Comparison of ENCODE assay signal across 1 cellular context in genomic region chr15:68789921-68790575, GRCh38.
A peak's percentile ranks its signal among the peaks of the same experiment; 100 is the strongest.
TF ChIP-seq lines count a peak whose summit lies in the region.

No MANE protein-coding gene starts in this region.

TF ChIP-seq in H1, 55 proteins besides CTCF, POLR2A, EP300 and RAD21 (continued from another document):
- TF ChIP-seq USF2 (IDR thresholded peaks at IDR 0.05; ENCODE audit: low read length) = peak; percentile 85
TF ChIP-seq in H1: peak in this region for 4.
